21 cellular contexts compared by ENCODE assay signal in genomic region chr12:47965581-47965980, GRCh38. TPM values are rescaled to one million over a fixed set of nuclear protein-coding genes. Genes with fewer than 3 reads are reported as not detected.
DNase-seq lines count a peak whose midpoint lies in the region; ATAC-seq, FAIRE-seq and TF ChIP-seq lines count a peak whose summit lies in the region.
"Had no signal": no experiment of that assay in that cellular context is flagged by ENCODE, and none has a peak within 500 bp of the region (broad histone marks: within the 10 kb centered on the region; RNA-seq: fewer than 3 reads in every experiment).

No MANE protein-coding gene starts in this region.

- H3K27me3 ChIP-seq in liver (ENCODE audit: control insufficient read depth in 4 of 4, insufficient read depth in 4 of 4, low read length in 3 of 4) (no peaks in the 10 kb centered on the region), HepG2 (ENCODE audit: control insufficient read depth in 1 of 2, insufficient read depth in 2 of 2, low read length in 2 of 2) (peaks cover 4 to 20% of the 10 kb centered on the region in 2 experiments; a peak in 4 of 5 replicates), PC-3 (ENCODE audit: low read length) (no peaks in the 10 kb centered on the region), hepatocyte (no peaks in the 10 kb centered on the region)
- H3K27me3 ChIP-seq: left lung had no signal

- no peak overlapping the region for H3K27ac Mint-ChIP-seq in progenitor cell of endocrine pancreas

- H3K4me3 Mint-ChIP-seq in progenitor cell of endocrine pancreas (ENCODE audit: low read depth): no peak overlapping the region

- H4K20me1 ChIP-seq in HepG2 (ENCODE audit: insufficient read depth, low read length): no peaks in the 10 kb centered on the region
- no peaks in the 10 kb centered on the region for H4K20me1 ChIP-seq in PC-3 (ENCODE audit: low read length)
- H4K20me1 ChIP-seq in hepatocyte (ENCODE audit: insufficient read depth, poor library complexity, severe bottlenecking): no peaks in the 10 kb centered on the region

- no peaks in the 10 kb centered on the region for H3K9me3 Mint-ChIP-seq in progenitor cell of endocrine pancreas (ENCODE audit: low read depth)

- intact Hi-C loops in HepG2 (cut with micrococcal nuclease; ENCODE audit: unreplicated experiment) (loop anchor here (10.0 kb wide), 1 partner anchor 59 kb away; no protein-coding TSS in a partner anchor), PC-3 (cut with micrococcal nuclease) (loop anchor here (2.0 kb wide), 1 partner anchor 199 kb away; no protein-coding TSS in a partner anchor)

- H3K27ac ChIP-seq in liver (ENCODE audit: low read depth in 1 of 2, low read length in 2 of 2): no peak overlapping the region
- no peak overlapping the region for H3K27ac ChIP-seq in HepG2 (ENCODE audit: extremely low read length, insufficient read depth, low read length)
- no peak overlapping the region for H3K27ac ChIP-seq in PC-3 (ENCODE audit: low read length)
- peak overlapping the region; percentile 66 for H3K27ac ChIP-seq in hepatocyte
- H3K27ac ChIP-seq: left lung had no signal

- TF ChIP-seq RAD21 in liver (IDR thresholded peaks at IDR 0.05) (no peak), HepG2 (CRISPR knock-in tag; IDR thresholded peaks at IDR 0.05) (no peak)

- no peak for FAIRE-seq in HepG2 (lab: Jason Lieb, UNC)
- FAIRE-seq: H54, HTR-8/SVneo, TTC549 had no signal

- TF ChIP-seq EP300 in HepG2 (IDR thresholded peaks at IDR 0.05; ENCODE audit: low read depth in 2 of 2, low read length in 2 of 2): no peak
- no peak for TF ChIP-seq EP300 in HepG2 (CRISPR knock-in tag; IDR thresholded peaks at IDR 0.05; ENCODE audit: borderline replicate concordance)

- no TSS peak for BruUV-seq in HepG2 (replicated peaks; lab: Mats Ljungman, UMichigan)
- BruUV-seq in PC-3 (replicated peaks; lab: Mats Ljungman, UMichigan): no TSS peak

- H3K4me3 ChIP-seq in liver (ENCODE audit: low read depth in 1 of 3, low read length in 3 of 3) (no peak overlapping the region), HepG2 (replicated peaks in 1 of 3; ENCODE audit: insufficient read depth in 1 of 3, low read depth in 2 of 3, low read length in 3 of 3) (no peak overlapping the region), PC-3 (ENCODE audit: low read length) (no peak overlapping the region; the same call in 1 of the 2 replicates), hepatocyte (no peak overlapping the region)
- H3K4me3 ChIP-seq: left lung had no signal

- H3F3A ChIP-seq in PC-3 (ENCODE audit: low read length, unreplicated experiment): no peaks in the 10 kb centered on the region

- CTCF ChIA-PET in HepG2 (lab: Yijun Ruan, JAX; ENCODE audit: low intra/inter-chr PET ratio, low total read pairs) (no interaction called here), PC-3 (lab: Charles Lee) (no interaction called here)

- DNase-seq in HepG2 (ENCODE audit: low spot score) (no peak), PC-3 (no peak), hepatocyte (ENCODE audit: low spot score) (no peak), AML-193 (lab: John Stamatoyannopoulos, UW) (no peak), progenitor cell of endocrine pancreas (ENCODE audit: low spot score, unreplicated experiment) (no peak)
- no peak for DNase-seq in stimulated activated CD4-positive, alpha-beta T cell treated with anti-CD3 and anti-CD28 coated beads, Interleukin-4, amount 100 ng/mL, for 24 hours
- DNase-seq: activated CD4-positive, alpha-beta T cell treated with anti-CD3 and anti-CD28 coated beads, Interleukin-2, amount 50 U/mL, for 48 hours; DMS 273 treated with DMSO at 0.1 percent for 48 hours; foreskin melanocyte; left lung; NCI-H1417; posterior cingulate gyrus; stimulated activated CD4-positive, alpha-beta T cell treated with anti-CD3 and anti-CD28 coated beads, Interleukin-4, amount 100 ng/mL, for 4 hours; stimulated activated CD8-positive, alpha-beta memory T cell treated with anti-CD3 and anti-CD28 coated beads, Interleukin-4, amount 100 ng/mL, for 48 hours had no signal

- peaks cover 32% of the 10 kb centered on the region for H3K27me3 Mint-ChIP-seq in progenitor cell of endocrine pancreas

- H3K79me2 ChIP-seq in HepG2 (ENCODE audit: insufficient read depth, low read length): no peaks in the 10 kb centered on the region
- H3K79me2 ChIP-seq in PC-3 (ENCODE audit: low read length): peaks cover 23% of the 10 kb centered on the region
- peaks cover 6% of the 10 kb centered on the region for H3K79me2 ChIP-seq in hepatocyte

- no peaks in the 10 kb centered on the region for H3K9me3 ChIP-seq in liver (ENCODE audit: control insufficient read depth in 4 of 4, low read length in 3 of 4)
- no peaks in the 10 kb centered on the region for H3K9me3 ChIP-seq in HepG2 (ENCODE audit: low read length)
- no peaks in the 10 kb centered on the region for H3K9me3 ChIP-seq in PC-3 (ENCODE audit: low read length)
- no peaks in the 10 kb centered on the region for H3K9me3 ChIP-seq in hepatocyte (ENCODE audit: low read depth)
- H3K9me3 ChIP-seq: left lung had no signal

- H3K4me2 ChIP-seq in HepG2 (ENCODE audit: low read depth, low read length) (no peak overlapping the region), PC-3 (ENCODE audit: low read length) (peak overlapping the region; percentile 83), hepatocyte (peak overlapping the region; percentile 45)

- peaks cover 0 to 8% (median 6%) of the 10 kb centered on the region in 4 donors for H3K4me1 ChIP-seq in liver (ENCODE audit: control insufficient read depth in 4 of 4, insufficient read depth in 4 of 4, low read length in 3 of 4)
- H3K4me1 ChIP-seq in HepG2 (ENCODE audit: insufficient read depth, low read length): peaks cover 18% of the 10 kb centered on the region
- peaks cover 16% of the 10 kb centered on the region for H3K4me1 ChIP-seq in PC-3 (ENCODE audit: insufficient read depth, low read length)
- H3K4me1 ChIP-seq in hepatocyte (ENCODE audit: insufficient read depth): peaks cover 6% of the 10 kb centered on the region

- no peaks in the 10 kb centered on the region for H3K9me2 ChIP-seq in PC-3 (replicated peaks; ENCODE audit: low read length)
- H3K9me2 ChIP-seq in hepatocyte (replicated peaks; ENCODE audit: insufficient read depth): no peaks in the 10 kb centered on the region

- H3K36me3 ChIP-seq in liver (ENCODE audit: control insufficient read depth in 4 of 4, insufficient read depth in 3 of 4, low read depth in 1 of 4, low read length in 3 of 4) (peaks cover 0 to 9% (median under 1%) of the 10 kb centered on the region in 4 donors), HepG2 (replicated peaks in 1 of 2; ENCODE audit: control insufficient read depth in 1 of 2, insufficient read depth in 2 of 2, low read length in 2 of 2) (peaks cover 6 to 7% of the 10 kb centered on the region in 2 experiments; a peak in 3 of 5 replicates), PC-3 (ENCODE audit: low read depth, low read length) (peaks cover 17% of the 10 kb centered on the region), hepatocyte (replicated peaks; ENCODE audit: insufficient read depth, low read depth) (no peaks in the 10 kb centered on the region)

- no peak for TF ChIP-seq CTCF in liver (IDR thresholded peaks at IDR 0.05; ENCODE audit: low read depth, low read length, missing input control)
- TF ChIP-seq CTCF in HepG2 (CRISPR knock-in tag; IDR thresholded peaks at IDR 0.05): no peak
- TF ChIP-seq CTCF in PC-3 (conservative IDR thresholded peaks at IDR 0.05; ENCODE audit: low read depth, low read length): no peak
- TF ChIP-seq CTCF in hepatocyte (IDR thresholded peaks at IDR 0.05; ENCODE audit: poor library complexity): no peak
- no peak for TF ChIP-seq CTCF in progenitor cell of endocrine pancreas (IDR thresholded peaks at IDR 0.05; ENCODE audit: unreplicated experiment)

- POLR2A ChIA-PET in HepG2 (lab: Yijun Ruan, JAX) (no interaction called here), PC-3 (lab: Charles Lee; ENCODE audit: unreplicated experiment) (interaction anchor here (0.6 kb wide), 1 partner anchor 317 kb away, joined by 3 read pairs; no protein-coding TSS in a partner anchor)

- no peak overlapping the region for H3K9ac ChIP-seq in liver (ENCODE audit: low read depth in 1 of 2, low read length in 2 of 2)
- H3K9ac ChIP-seq in HepG2 (ENCODE audit: insufficient read depth, low read depth, low read length): no peak overlapping the region
- no peak overlapping the region for H3K9ac ChIP-seq in PC-3 (ENCODE audit: low read length)

- no peak for ATAC-seq in HepG2
- no peak for ATAC-seq in PC-3
- no peak for ATAC-seq in HG03354 (IDR thresholded peaks at IDR 0.05; ENCODE audit: poor library complexity, severe bottlenecking, unreplicated experiment)
- ATAC-seq: left lung, Panc1, SK-N-SH treated with all-trans-retinoic acid at 6 μM for 48 hours had no signal

- peaks cover 8% of the 10 kb centered on the region for H3K36me3 Mint-ChIP-seq in progenitor cell of endocrine pancreas (ENCODE audit: insufficient read depth)

- TF ChIP-seq POLR2A in HepG2 (IDR thresholded peaks at IDR 0.05; ENCODE audit: insufficient read depth in 1 of 2, low read depth in 2 of 2, low read length in 2 of 2): no peak

- H2AFZ ChIP-seq in HepG2 (ENCODE audit: low read length) (no peak overlapping the region), PC-3 (ENCODE audit: low read length) (no peak overlapping the region), hepatocyte (no peak overlapping the region)

- 68% methylated on average over 3 of the region's 3 CpGs for WGBS in liver
- WGBS in HepG2 (ENCODE audit: low lambda C conversion rate): 90% methylated on average over 3 of the region's 3 CpGs
- WGBS in hepatocyte (ENCODE audit: low lambda C conversion rate, missing lambda C conversion rate): 92% methylated on average over 3 of the region's 3 CpGs

- peaks cover 5% of the 10 kb centered on the region for H3K4me1 Mint-ChIP-seq in progenitor cell of endocrine pancreas (ENCODE audit: low read depth)

- in situ Hi-C loops in HepG2 (cut with HindIII; ENCODE audit: extremely low pct_ligation_motif_present, low pct_unique_long_range_greater_than_20kb): no loop called here

RNA-seq across cellular contexts. Expression of gene TMEM106C, which starts 2.2 kb away (rescaled TPM):
- total RNA-seq in liver: 10 to 100 TPM; 18.8 to 57.8 TPM
- polyA plus RNA-seq in liver: 10 to 100 TPM; 16.2 to 31.5 TPM
- total RNA-seq in HepG2 (2016; rRNA removed; fragmentation: Illumina TruSeq; extraction: Trizol): 132 and 134 TPM in 2 replicates
- 140 and 199 TPM in 2 replicates for total RNA-seq in HepG2 (2016; cell fraction: cytosol; rRNA removed; fragmentation: Illumina TruSeq; extraction: Trizol; ENCODE audit: low read depth)
- 131 and 142 TPM in 2 replicates for total RNA-seq in HepG2 (2016; cell fraction: insoluble cytoplasmic fraction; rRNA removed; fragmentation: Illumina TruSeq; extraction: Trizol)
- total RNA-seq in HepG2 (2016; cell fraction: membrane; rRNA removed; fragmentation: Illumina TruSeq; extraction: Trizol): 222 and 263 TPM in 2 replicates
- 69.5 and 82.9 TPM in 2 replicates for total RNA-seq in HepG2 (2016; cell fraction: nucleus; rRNA removed; fragmentation: Illumina TruSeq; extraction: Trizol)
- 191 and 192 TPM in 2 replicates for polyA plus RNA-seq in HepG2 (2011; rRNA removed)
- 141 and 173 TPM in 2 replicates for polyA plus RNA-seq in HepG2 (2011; cell fraction: cytosol; rRNA removed)
- 103 and 125 TPM in 2 replicates for polyA plus RNA-seq in HepG2 (2011; cell fraction: nucleus; rRNA removed)
- 67.2 and 83.0 TPM in 2 replicates for polyA plus RNA-seq in HepG2 (2012)
- polyA plus RNA-seq in HepG2 (2016; cell fraction: cytosol; fragmentation: Illumina TruSeq; extraction: Trizol; ENCODE audit: low read depth): 208 and 285 TPM in 2 replicates
- polyA plus RNA-seq in HepG2 (2016; cell fraction: insoluble cytoplasmic fraction; fragmentation: Illumina TruSeq; extraction: Trizol; ENCODE audit: low read depth): 129 and 148 TPM in 2 replicates
- 221 and 275 TPM in 2 replicates for polyA plus RNA-seq in HepG2 (2016; cell fraction: membrane; fragmentation: Illumina TruSeq; extraction: Trizol; ENCODE audit: low read depth)
- 107 and 122 TPM in 2 replicates for polyA plus RNA-seq in HepG2 (2016; cell fraction: nucleus; fragmentation: Illumina TruSeq; extraction: Trizol; ENCODE audit: insufficient read depth, low read depth)
- 179 and 1,095 TPM in 2 replicates for polyA minus RNA-seq in HepG2 (2011; rRNA and poly(A)+ RNA removed; ENCODE audit: low replicate concordance)
- polyA minus RNA-seq in HepG2 (2011; cell fraction: cytosol; rRNA and poly(A)+ RNA removed): 43.2 and 44.5 TPM in 2 replicates
- 81.1 and 92.5 TPM in 2 replicates for polyA minus RNA-seq in HepG2 (2011; cell fraction: nucleus; rRNA and poly(A)+ RNA removed)
- 114 and 166 TPM in 2 replicates for total RNA-seq in PC-3 (2014; rRNA removed)
- 113 and 124 TPM in 2 replicates for total RNA-seq in hepatocyte
- 98.1 and 101 TPM in 2 replicates for polyA plus RNA-seq in hepatocyte
- total RNA-seq in progenitor cell of endocrine pancreas: 76.1 and 83.9 TPM in 2 replicates

RNA-seq across cellular contexts. Expression of gene COL2A1, which starts 38.7 kb away (rescaled TPM):
- total RNA-seq in liver (100 to 1,000 TPM in 1 of 2 donors, not detected in 1; 321 TPM), HepG2 (2016; rRNA removed; fragmentation: Illumina TruSeq; extraction: Trizol) (9.2 and 38.3 TPM in 2 replicates), PC-3 (2014; rRNA removed) (6.7 TPM in 2 replicates), hepatocyte (32.7 and 52.5 TPM in 2 replicates), progenitor cell of endocrine pancreas (424 and 446 TPM in 2 replicates)
- polyA plus RNA-seq in liver (not detected), HepG2 (2011; rRNA removed) (7.4 and 9.8 TPM in 2 replicates), hepatocyte (43.8 and 57.9 TPM in 2 replicates)
- total RNA-seq in HepG2 (2016; cell fraction: cytosol; rRNA removed; fragmentation: Illumina TruSeq; extraction: Trizol; ENCODE audit: low read depth): 1.1 and 3.1 TPM in 2 replicates
- 6.6 and 41.7 TPM in 2 replicates for total RNA-seq in HepG2 (2016; cell fraction: insoluble cytoplasmic fraction; rRNA removed; fragmentation: Illumina TruSeq; extraction: Trizol)
- 3.6 and 4.1 TPM in 2 replicates for total RNA-seq in HepG2 (2016; cell fraction: membrane; rRNA removed; fragmentation: Illumina TruSeq; extraction: Trizol)
- 44.6 and 58.3 TPM in 2 replicates for total RNA-seq in HepG2 (2016; cell fraction: nucleus; rRNA removed; fragmentation: Illumina TruSeq; extraction: Trizol)
- polyA plus RNA-seq in HepG2 (2011; cell fraction: cytosol; rRNA removed): 4.1 and 4.4 TPM in 2 replicates
- polyA plus RNA-seq in HepG2 (2011; cell fraction: nucleus; rRNA removed): 113 and 136 TPM in 2 replicates
- 7.6 and 8.6 TPM in 2 replicates for polyA plus RNA-seq in HepG2 (2012)
- 0.91 and 1.3 TPM in 2 replicates for polyA plus RNA-seq in HepG2 (2016; cell fraction: cytosol; fragmentation: Illumina TruSeq; extraction: Trizol; ENCODE audit: low read depth)
- 5.7 and 8.4 TPM in 2 replicates for polyA plus RNA-seq in HepG2 (2016; cell fraction: insoluble cytoplasmic fraction; fragmentation: Illumina TruSeq; extraction: Trizol; ENCODE audit: low read depth)
- 1.5 and 2.1 TPM in 2 replicates for polyA plus RNA-seq in HepG2 (2016; cell fraction: membrane; fragmentation: Illumina TruSeq; extraction: Trizol; ENCODE audit: low read depth)
- polyA plus RNA-seq in HepG2 (2016; cell fraction: nucleus; fragmentation: Illumina TruSeq; extraction: Trizol; ENCODE audit: insufficient read depth, low read depth): 114 and 115 TPM in 2 replicates
- polyA minus RNA-seq in HepG2 (2011; rRNA and poly(A)+ RNA removed; ENCODE audit: low replicate concordance): 7.1 TPM in 1 of 2 replicates, not detected in the other
- 4.7 and 7.3 TPM in 2 replicates for polyA minus RNA-seq in HepG2 (2011; cell fraction: cytosol; rRNA and poly(A)+ RNA removed)
- polyA minus RNA-seq in HepG2 (2011; cell fraction: nucleus; rRNA and poly(A)+ RNA removed): 12.5 and 15.2 TPM in 2 replicates
